9 cellular contexts compared by ENCODE assay signal in genomic region chr12:56449622-56449984, GRCh38. TPM values are rescaled to one million over a fixed set of nuclear protein-coding genes. Genes with fewer than 3 reads are reported as not detected.
DNase-seq lines count a peak whose midpoint lies in the region; ATAC-seq and TF ChIP-seq lines count a peak whose summit lies in the region.
"Had no signal": no experiment of that assay in that cellular context is flagged by ENCODE, and none has a peak within 500 bp of the region (broad histone marks: within the 10 kb centered on the region; RNA-seq: fewer than 3 reads in every experiment).

No MANE protein-coding gene starts in this region.

- H3K27me3 Mint-ChIP-seq in activated B cell treated with CpG ODN at 0.5 μM for 24 hours: no peaks in the 10 kb centered on the region
- H3K27me3 Mint-ChIP-seq in stimulated activated naive B cell treated with anti-CD40 and anti-IgM and Interleukin-4, amounts not matched to agents 10 μg/mL and 1 μg/mL and 100 μg/mL, for 72 hours: no peaks in the 10 kb centered on the region

- H3K9me2 ChIP-seq in hepatocyte (replicated peaks; ENCODE audit: insufficient read depth): no peaks in the 10 kb centered on the region

- ATAC-seq in activated B cell treated with CpG ODN at 0.5 μM for 24 hours (ENCODE audit: low read depth) (peak; percentile 3), HG03159 (IDR thresholded peaks at IDR 0.05; ENCODE audit: unreplicated experiment) (no peak)
- no peak for ATAC-seq in stimulated activated naive B cell treated with anti-CD40 and anti-IgM and Interleukin-4, amounts not matched to agents 10 μg/mL and 1 μg/mL and 100 μg/mL, for 72 hours (replicated peaks)

- H3K36me3 ChIP-seq in hepatocyte (replicated peaks; ENCODE audit: insufficient read depth, low read depth): no peaks in the 10 kb centered on the region

- H3K9me3 Mint-ChIP-seq in activated B cell treated with CpG ODN at 0.5 μM for 24 hours: no peaks in the 10 kb centered on the region
- peaks cover 0 to 2% of the 10 kb centered on the region in 2 donors for H3K9me3 Mint-ChIP-seq in stimulated activated naive B cell treated with anti-CD40 and anti-IgM and Interleukin-4, amounts not matched to agents 10 μg/mL and 1 μg/mL and 100 μg/mL, for 72 hours

- DNase-seq in DMS53 (lab: John Stamatoyannopoulos, UW): peak; percentile 44
- no peak for DNase-seq in DMS53 treated with DMSO at 0.1 percent for 48 hours (lab: John Stamatoyannopoulos, UW; ENCODE audit: unreplicated experiment)
- no peak for DNase-seq in activated B cell treated with CpG ODN at 0.5 μM for 24 hours
- no peak for DNase-seq in hepatocyte (ENCODE audit: low spot score)
- DNase-seq in stimulated activated naive B cell treated with anti-CD40 and anti-IgM and Interleukin-4, amounts not matched to agents 10 μg/mL and 1 μg/mL and 100 μg/mL, for 72 hours: no peak
- DNase-seq in NCI-H2107 (lab: John Stamatoyannopoulos, UW): no peak
- no peak for DNase-seq in D341Med (ENCODE audit: low spot score)

- peak overlapping the region; percentile 62 for H3K4me3 ChIP-seq in hepatocyte

- H2AFZ ChIP-seq in hepatocyte: peak overlapping the region; percentile 88

- no peaks in the 10 kb centered on the region for H3K9me3 ChIP-seq in hepatocyte (ENCODE audit: low read depth)

- POLR2A ChIA-PET in activated B cell treated with CpG ODN at 0.5 μM for 24 hours (lab: Charles Lee): interaction anchor here (0.6 to 3.7 kb wide), 22 partner anchors 10 to 679 kb away, joined by 3 to 85 read pairs (median 9); partner anchors contain the start of genes APOF, CNPY2, CS and ESYT1

- H3K27me3 ChIP-seq in hepatocyte: no peaks in the 10 kb centered on the region

- intact Hi-C loops in activated B cell treated with CpG ODN at 0.5 μM for 24 hours (cut with micrococcal nuclease): loop anchor here (1.0 to 5.0 kb wide), 7 partner anchors 19 to 332 kb away; partner anchors contain the start of genes IL23A, PAN2, RPL41 and SPRYD4

- H4K20me1 ChIP-seq in hepatocyte (ENCODE audit: insufficient read depth, poor library complexity, severe bottlenecking): no peaks in the 10 kb centered on the region

- TF ChIP-seq CTCF in activated B cell treated with CpG ODN at 0.5 μM for 24 hours (IDR thresholded peaks at IDR 0.05): no peak
- TF ChIP-seq CTCF in hepatocyte (IDR thresholded peaks at IDR 0.05; ENCODE audit: poor library complexity): no peak

- H3K27ac Mint-ChIP-seq in activated B cell treated with CpG ODN at 0.5 μM for 24 hours: peak overlapping the region; percentile 97
- H3K27ac Mint-ChIP-seq in stimulated activated naive B cell treated with anti-CD40 and anti-IgM and Interleukin-4, amounts not matched to agents 10 μg/mL and 1 μg/mL and 100 μg/mL, for 72 hours: peak overlapping the region; percentile 96

- H3K79me2 ChIP-seq in hepatocyte: peaks cover 11% of the 10 kb centered on the region

- peaks cover 3% of the 10 kb centered on the region for H3K36me3 Mint-ChIP-seq in activated B cell treated with CpG ODN at 0.5 μM for 24 hours (ENCODE audit: low read depth)
- H3K36me3 Mint-ChIP-seq in stimulated activated naive B cell treated with anti-CD40 and anti-IgM and Interleukin-4, amounts not matched to agents 10 μg/mL and 1 μg/mL and 100 μg/mL, for 72 hours: peaks cover 13 to 20% of the 10 kb centered on the region in 2 donors

- H3K4me2 ChIP-seq in hepatocyte: peak overlapping the region; percentile 73

- peak overlapping the region; percentile 88 for H3K27ac ChIP-seq in hepatocyte

- WGBS in hepatocyte (ENCODE audit: low lambda C conversion rate, missing lambda C conversion rate): 34% methylated on average over 5 of the region's 5 CpGs

- CTCF ChIA-PET in activated B cell treated with CpG ODN at 0.5 μM for 24 hours (lab: Charles Lee): interaction anchor here (1.2 to 4.4 kb wide), 3 partner anchors 14 to 115 kb away, joined by 3 to 27 read pairs (median 8); partner anchors contain the start of gene STAT2

- H3K4me3 Mint-ChIP-seq in activated B cell treated with CpG ODN at 0.5 μM for 24 hours: peak overlapping the region; percentile 94
- peak overlapping the region; percentile 95 to 98 for H3K4me3 Mint-ChIP-seq in stimulated activated naive B cell treated with anti-CD40 and anti-IgM and Interleukin-4, amounts not matched to agents 10 μg/mL and 1 μg/mL and 100 μg/mL, for 72 hours

- H3K4me1 ChIP-seq in hepatocyte (ENCODE audit: insufficient read depth): peaks cover 6% of the 10 kb centered on the region

- peaks cover 19% of the 10 kb centered on the region for H3K4me1 Mint-ChIP-seq in activated B cell treated with CpG ODN at 0.5 μM for 24 hours
- peaks cover 13 to 30% of the 10 kb centered on the region in 2 donors for H3K4me1 Mint-ChIP-seq in stimulated activated naive B cell treated with anti-CD40 and anti-IgM and Interleukin-4, amounts not matched to agents 10 μg/mL and 1 μg/mL and 100 μg/mL, for 72 hours

RNA-seq across cellular contexts. Expression of gene TIMELESS, which starts 0.4 kb away (rescaled TPM):
- total RNA-seq in activated B cell treated with CpG ODN at 0.5 μM for 24 hours (31.8 and 35.0 TPM in 2 replicates), hepatocyte (7.9 and 9.6 TPM in 2 replicates)
- polyA plus RNA-seq in hepatocyte: 12.4 and 13.0 TPM in 2 replicates

RNA-seq across cellular contexts. Expression of gene MIP, which starts 4.9 kb away (rescaled TPM):
- total RNA-seq in activated B cell treated with CpG ODN at 0.5 μM for 24 hours: not detected in 2 replicates
- total RNA-seq in hepatocyte: 0.08 TPM in 1 of 2 replicates, not detected in the other
- polyA plus RNA-seq in hepatocyte: 0.30 TPM in 1 of 2 replicates, not detected in the other
- total RNA-seq: A172 had no signal

RNA-seq across cellular contexts. Expression of gene SPRYD4, which starts 18.8 kb away (rescaled TPM):
- total RNA-seq in activated B cell treated with CpG ODN at 0.5 μM for 24 hours (5.8 and 7.5 TPM in 2 replicates), hepatocyte (2.5 and 3.4 TPM in 2 replicates)
- 3.2 TPM in 2 replicates for polyA plus RNA-seq in hepatocyte

RNA-seq across cellular contexts. Expression of gene GLS2, which starts 38.4 kb away (rescaled TPM):
- total RNA-seq in activated B cell treated with CpG ODN at 0.5 μM for 24 hours (2.6 and 3.5 TPM in 2 replicates), hepatocyte (6.1 and 6.4 TPM in 2 replicates)
- 3.3 and 3.5 TPM in 2 replicates for polyA plus RNA-seq in hepatocyte
